In genomic region chr3:156676467-156677119, GRCh38 we compare ENCODE assay signal across 1 cellular context.
TF ChIP-seq lines count a peak whose summit lies in the region.

No MANE protein-coding gene starts in this region.

TF ChIP-seq in HepG2, 621 proteins besides CTCF, POLR2A, EP300 and RAD21:
- TF ChIP-seq, protein P1, sequence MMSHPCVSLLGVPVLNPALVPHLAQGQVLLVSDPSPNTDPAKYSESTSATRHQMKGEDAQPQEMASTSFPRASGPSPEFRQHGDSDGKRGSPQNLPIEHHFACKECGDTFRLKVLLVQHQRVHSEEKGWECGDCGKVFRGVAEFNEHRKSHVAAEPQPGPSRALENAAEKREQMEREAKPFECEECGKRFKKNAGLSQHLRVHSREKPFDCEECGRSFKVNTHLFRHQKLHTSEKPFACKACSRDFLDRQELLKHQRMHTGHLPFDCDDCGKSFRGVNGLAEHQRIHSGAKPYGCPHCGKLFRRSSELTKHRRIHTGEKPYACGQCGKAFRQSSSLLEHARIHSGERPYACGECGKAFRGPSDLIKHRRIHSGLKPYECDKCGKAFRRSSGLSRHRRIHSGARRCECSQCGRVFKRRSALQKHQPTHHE (CRISPR knock-in tag; IDR thresholded peaks at IDR 0.05; ENCODE audit: borderline replicate concordance): no peak
- TF ChIP-seq NONO (IDR thresholded peaks at IDR 0.05) (no peak), NONO (CRISPR knock-in tag; conservative IDR thresholded peaks at IDR 0.05) (no peak)
